Comparison of ENCODE assay signal across 16 cellular contexts in genomic region chr5:55104036-55104767, GRCh38. TPM values are rescaled to one million over a fixed set of nuclear protein-coding genes. Genes with fewer than 3 reads are reported as not detected.
DNase-seq lines count a peak whose midpoint lies in the region; ATAC-seq and TF ChIP-seq lines count a peak whose summit lies in the region.
"Had no signal": no experiment of that assay in that cellular context is flagged by ENCODE, and none has a peak within 500 bp of the region (broad histone marks: within the 10 kb centered on the region; RNA-seq: fewer than 3 reads in every experiment).

No MANE protein-coding gene starts in this region.

- peak in 2 of 3 donors; percentile 34 to 38 for ATAC-seq in natural killer cell
- ATAC-seq: Panc1 had no signal

- H3K4me3 Mint-ChIP-seq in natural killer cell = peak overlapping the region; percentile 94

- DNase-seq in NCI-H748 (lab: John Stamatoyannopoulos, UW; ENCODE audit: unreplicated experiment) (peak; percentile 7), NCI-H748 treated with DMSO at 0.1 percent for 48 hours (lab: John Stamatoyannopoulos, UW) (no peak), astrocyte of the spinal cord (ENCODE audit: low read depth, low spot score) (peak; percentile 29), natural killer cell (no peak), midbrain (lab: John Stamatoyannopoulos, UW) (no peak), C1 segment of cervical spinal cord (lab: John Stamatoyannopoulos, UW) (no peak), SK-N-DZ (ENCODE audit: low spot score) (no peak)
- DNase-seq: activated CD4-positive, alpha-beta T cell treated with anti-CD3 and anti-CD28 coated beads, Interleukin-2, amount 50 U/mL, for 4 hours; esophagus squamous epithelium; mammary epithelial cell; NCI-H446 treated with DMSO at 0.1 percent for 48 hours; posterior cingulate gyrus had no signal

- in situ Hi-C loops in astrocyte of the spinal cord (cut with HindIII; ENCODE audit: low sequenced_read_pairs) = no loop called here

- H3K27ac Mint-ChIP-seq in natural killer cell = peak overlapping the region; percentile 92 to 96
- H3K27ac Mint-ChIP-seq: IgD-negative memory B cell had no signal

- peaks cover 0 to 3% of the 10 kb centered on the region in 2 donors for H3K9me3 Mint-ChIP-seq in natural killer cell

- peaks cover 37% of the 10 kb centered on the region for H3K36me3 Mint-ChIP-seq in natural killer cell

- peak overlapping the region; percentile 48 for H3K27ac ChIP-seq in KOPT-K1 (ENCODE audit: low read depth, low read length, poor library complexity, severe bottlenecking)
- H3K27ac ChIP-seq: esophagus squamous epithelium had no signal

- H3K27me3 Mint-ChIP-seq in natural killer cell (ENCODE audit: low read depth in 2 of 2) = no peaks in the 10 kb centered on the region

- peaks cover 80 to 85% of the 10 kb centered on the region in 2 donors for H3K4me1 Mint-ChIP-seq in natural killer cell

- no peaks in the 10 kb centered on the region for H3K36me3 ChIP-seq in KOPT-K1 (ENCODE audit: insufficient read depth, low read length)
- H3K36me3 ChIP-seq: esophagus squamous epithelium had no signal

- intact Hi-C loops in natural killer cell (cut with micrococcal nuclease) = loop anchor here (1.0 to 5.0 kb wide), 5 partner anchors 32 to 457 kb away; partner anchors contain the start of gene GZMK

- H3K4me3 ChIP-seq in astrocyte of the spinal cord (ENCODE audit: low read depth, low read length) = no peak overlapping the region

- TF ChIP-seq CTCF in astrocyte of the spinal cord (IDR thresholded peaks at IDR 0.05; ENCODE audit: low read depth, low read length) (no peak), natural killer cell (IDR thresholded peaks at IDR 0.05) (no peak)

- no peaks in the 10 kb centered on the region for H3K9me3 ChIP-seq in KOPT-K1 (ENCODE audit: insufficient read depth, low read length, poor library complexity, severe bottlenecking)
- H3K9me3 ChIP-seq: esophagus squamous epithelium had no signal

RNA-seq across cellular contexts. Expression of gene GZMA, which starts 1.8 kb away (rescaled TPM):
- total RNA-seq in natural killer cell = 100 to 1,000 TPM; 530 to 621 (median 590) TPM
- not detected in 2 replicates for polyA plus RNA-seq in SK-N-DZ (2014; cell fraction: cytosol; rRNA removed)
- not detected in 2 replicates for polyA plus RNA-seq in SK-N-DZ (2014; cell fraction: nucleus; rRNA removed)
- total RNA-seq: A172, mammary epithelial cell had no signal
- polyA plus RNA-seq: mammary epithelial cell had no signal

RNA-seq across cellular contexts. Expression of gene GPX8, which starts 55.8 kb away (rescaled TPM):
- total RNA-seq in natural killer cell = not detected
- polyA plus RNA-seq in SK-N-DZ (2014; cell fraction: cytosol; rRNA removed) = 0.25 and 0.72 TPM in 2 replicates
- 0.16 and 0.49 TPM in 2 replicates for polyA plus RNA-seq in SK-N-DZ (2014; cell fraction: nucleus; rRNA removed)
- polyA plus RNA-seq: IgD-negative memory B cell had no signal

Comparison
In these comparisons a context has a peak if more than half of its experiments do, and no peak if none do; other contexts are left out.
1. DNase-seq: peak in NCI-H748 (single experiment) and astrocyte of the spinal cord (single experiment); none in NCI-H748 treated with DMSO at 0.1 percent for 48 hours (single experiment), natural killer cell (single experiment), midbrain (single experiment), C1 segment of cervical spinal cord (0 of 14) and SK-N-DZ (single experiment).